In the genomic region with DNA sequence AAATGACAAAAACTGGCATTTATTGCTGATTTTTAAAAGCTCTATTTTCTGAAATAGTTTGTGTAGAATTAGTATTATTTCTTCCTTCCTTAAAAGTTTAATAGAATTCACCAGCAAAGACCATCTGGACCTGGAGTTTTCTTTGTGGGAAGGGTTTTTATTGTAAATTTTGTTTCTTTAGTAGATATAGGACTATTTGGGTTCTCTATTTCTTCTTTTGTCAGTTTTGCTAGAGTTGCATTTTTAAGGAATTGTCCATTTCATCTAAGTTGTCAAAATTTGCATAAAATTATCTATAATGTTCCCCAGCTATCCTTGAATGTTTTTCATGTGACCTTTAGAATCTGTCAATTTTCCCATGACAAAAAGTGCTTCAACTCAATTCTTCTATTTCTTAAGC, we compare ENCODE assay signal across 27 cellular contexts.
"Had no signal": no experiment of that assay in that cellular context is flagged by ENCODE, and none has a peak within 500 bp of the region (broad histone marks: within the 10 kb centered on the region; RNA-seq: fewer than 3 reads in every experiment).

No MANE protein-coding gene starts in this region.

- H3K79me2 ChIP-seq: hepatocyte had no signal

- H3K36me3 ChIP-seq: esophagus muscularis mucosa, esophagus squamous epithelium, gastrocnemius medialis, gastroesophageal sphincter, heart left ventricle, heart right ventricle had no signal

- H2AFZ ChIP-seq: hepatocyte had no signal

- ATAC-seq: effector memory CD8-positive, alpha-beta T cell; esophagus mucosa; foreskin keratinocyte; gastrocnemius medialis; gastroesophageal sphincter; heart left ventricle; heart right ventricle had no signal

- H3K27me3 ChIP-seq: dorsolateral prefrontal cortex, esophagus squamous epithelium, gastrocnemius medialis, heart left ventricle, hepatocyte had no signal

- H3K4me3 ChIP-seq: coronary artery, dorsolateral prefrontal cortex, esophagus muscularis mucosa, esophagus squamous epithelium, gastrocnemius medialis, gastroesophageal sphincter, heart left ventricle, heart right ventricle, hepatocyte had no signal

- FAIRE-seq: colon, endothelial cell of umbilical vein, frontal cortex had no signal

- DNase-seq: cortex of kidney; dermis blood vessel endothelial cell; dorsolateral prefrontal cortex; effector CD4-positive, alpha-beta T cell; effector CD8-positive, alpha-beta T cell; effector memory CD4-positive, alpha-beta T cell; effector memory CD8-positive, alpha-beta T cell; endodermal cell; erythroblast; esophagus squamous epithelium; foreskin fibroblast; foreskin keratinocyte; foreskin melanocyte; gastrocnemius medialis; glutamatergic neuron; head of caudate nucleus; heart left ventricle; heart right ventricle had no signal

- H3K27ac ChIP-seq: coronary artery, dorsolateral prefrontal cortex, epithelial cell of prostate, esophagus muscularis mucosa, esophagus squamous epithelium, foreskin keratinocyte, gastrocnemius medialis, gastroesophageal sphincter, heart left ventricle, heart right ventricle, hepatocyte had no signal

- H3K4me2 ChIP-seq: hepatocyte had no signal

- H3K4me1 ChIP-seq: esophagus muscularis mucosa, esophagus squamous epithelium, foreskin keratinocyte, gastrocnemius medialis, gastroesophageal sphincter, heart left ventricle, heart right ventricle had no signal

- H3K9me3 ChIP-seq: gastrocnemius medialis had no signal
